ENCODE assay signal across 15 cellular contexts in the genomic region with DNA sequence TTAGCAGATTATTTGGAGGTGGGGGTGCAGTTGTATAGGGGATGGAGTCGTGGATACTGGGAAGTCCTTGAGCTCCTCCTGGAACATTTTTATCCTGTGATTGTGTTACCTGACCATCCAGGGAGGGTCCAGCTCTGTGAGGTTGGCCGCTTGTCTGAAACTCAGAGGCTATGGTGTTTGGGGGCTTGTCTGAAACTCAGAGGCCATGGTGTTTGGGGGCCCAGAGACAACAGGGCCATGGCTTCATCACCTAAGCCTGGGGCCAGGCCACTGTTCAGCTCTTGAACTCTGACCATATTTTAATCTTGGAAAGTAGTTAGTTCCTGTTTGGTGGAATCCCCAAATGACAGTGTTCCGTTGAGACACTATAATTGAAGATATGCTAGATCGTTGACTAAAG.
A peak's percentile ranks its signal among the peaks of the same experiment; 100 is the strongest.
DNase-seq lines count a peak whose midpoint lies in the region; TF ChIP-seq lines count a peak whose summit lies in the region.
"Had no signal": no experiment of that assay in that cellular context is flagged by ENCODE, and none has a peak within 500 bp of the region (broad histone marks: within the 10 kb centered on the region; RNA-seq: fewer than 3 reads in every experiment).

No MANE protein-coding gene starts in this region.

- DNase-seq in activated effector memory CD4-positive, alpha-beta T cell treated with anti-CD3 and anti-CD28 coated beads, Interleukin-2, amount 50 U/mL, for 16 hours: peak; percentile 19
- DNase-seq in activated effector memory CD4-positive, alpha-beta T cell treated with Interleukin-2 at 50 U/mL for 16 hours: no peak
- DNase-seq in mesenteric fat pad (ENCODE audit: low spot score) (peak; percentile 74), HuH-7 (ENCODE audit: low spot score) (no peak), ureter (ENCODE audit: low spot score) (no peak)
- DNase-seq: C1 segment of cervical spinal cord; Calu3; CD4-positive, alpha-beta memory T cell; COR-L47; DMS53; DMS79 treated with DMSO at 0.1 percent for 48 hours; GF-D8; GOT3; HFFc6 had no signal

- H3K27ac ChIP-seq in VCaP: peak overlapping the region; percentile 68

- no peak for TF ChIP-seq CTCF in VCaP (conservative IDR thresholded peaks at IDR 0.05)

Comparison
In these comparisons a context has a peak if more than half of its experiments do, and no peak if none do; other contexts are left out.
1. DNase-seq: peak in activated effector memory CD4-positive, alpha-beta T cell treated with anti-CD3 and anti-CD28 coated beads, Interleukin-2, amount 50 U/mL, for 16 hours (single experiment) and mesenteric fat pad (single experiment); none in activated effector memory CD4-positive, alpha-beta T cell treated with Interleukin-2 at 50 U/mL for 16 hours (single experiment), HuH-7 (single experiment) and ureter (single experiment).